8 cellular contexts compared by ENCODE assay signal in the genomic region with DNA sequence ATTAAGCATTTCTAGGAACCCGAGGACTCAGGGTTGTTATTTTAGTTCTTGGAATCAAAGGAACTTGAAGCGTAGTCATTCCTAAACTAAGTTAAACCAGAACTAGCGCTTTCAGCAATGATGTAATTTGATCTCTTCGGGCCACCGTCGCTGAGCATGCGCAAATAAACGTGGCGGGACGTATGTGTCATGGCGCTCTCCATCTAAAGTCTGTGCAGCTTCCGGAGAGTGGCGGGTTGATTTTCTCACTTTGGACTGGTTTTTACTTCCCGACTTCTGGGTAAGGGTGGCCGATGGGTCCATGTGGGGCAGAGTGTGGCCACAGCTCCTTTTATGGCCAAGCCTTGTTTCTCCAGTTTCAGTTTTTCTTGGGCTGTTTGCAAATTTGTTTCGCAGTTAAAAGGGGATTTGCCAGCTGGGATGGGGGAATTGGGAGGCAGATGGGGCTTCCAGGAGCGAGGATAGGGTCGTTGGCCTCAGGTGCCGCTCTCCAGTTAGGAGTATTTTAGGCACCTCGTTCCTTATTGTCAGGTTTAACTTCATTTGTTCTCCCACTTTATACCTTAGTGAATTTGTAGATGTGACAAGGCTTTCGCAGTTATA. TPM values are rescaled to one million over a fixed set of nuclear protein-coding genes. Genes with fewer than 3 reads are reported as not detected.
DNase-seq lines count a peak whose midpoint lies in the region; ATAC-seq and TF ChIP-seq lines count a peak whose summit lies in the region.

Gene CDKAL1, plus strand, starts transcription at position 163 of the 603 bp plus-strand sequence. CDS start 11,894 bp downstream, outside the sequence.

- no peaks in the 10 kb centered on the region for H3K27me3 ChIP-seq in BJ (ENCODE audit: control insufficient read depth, insufficient read depth, low read length)

- peaks cover 17% of the 10 kb centered on the region for H3K36me3 Mint-ChIP-seq in activated CD4-positive, alpha-beta T cell treated with anti-CD3 and anti-CD28 coated beads, Interleukin-2, amount 10 ng/mL, durations not matched to agents 24 days and 14 days (ENCODE audit: low read depth)
- H3K36me3 Mint-ChIP-seq in dendritic cell treated with granulocyte-macrophage colony-stimulating factor and Interleukin-4, amounts not matched to agents 40 ng/mL and 50 ng/mL, for 4 days (ENCODE audit: low read depth): peaks cover 37% of the 10 kb centered on the region

- POLR2A ChIA-PET in BJ (lab: Charles Lee): no interaction called here

- peaks cover 36% of the 10 kb centered on the region for H3K4me1 Mint-ChIP-seq in activated CD4-positive, alpha-beta T cell treated with anti-CD3 and anti-CD28 coated beads, Interleukin-2, amount 10 ng/mL, durations not matched to agents 24 days and 14 days
- H3K4me1 Mint-ChIP-seq in dendritic cell treated with granulocyte-macrophage colony-stimulating factor and Interleukin-4, amounts not matched to agents 40 ng/mL and 50 ng/mL, for 4 days (ENCODE audit: low read depth): peaks cover 36% of the 10 kb centered on the region

- H3K27me3 Mint-ChIP-seq in activated CD4-positive, alpha-beta T cell treated with anti-CD3 and anti-CD28 coated beads, Interleukin-2, amount 10 ng/mL, durations not matched to agents 24 days and 14 days: peaks cover 2% of the 10 kb centered on the region
- no peaks in the 10 kb centered on the region for H3K27me3 Mint-ChIP-seq in dendritic cell treated with granulocyte-macrophage colony-stimulating factor and Interleukin-4, amounts not matched to agents 40 ng/mL and 50 ng/mL, for 4 days

- H3K27ac Mint-ChIP-seq in activated CD4-positive, alpha-beta T cell treated with anti-CD3 and anti-CD28 coated beads, Interleukin-2, amount 10 ng/mL, durations not matched to agents 24 days and 14 days: peak within 1 kb of the TSS; percentile 95
- peak within 1 kb of the TSS; percentile 94 for H3K27ac Mint-ChIP-seq in dendritic cell treated with granulocyte-macrophage colony-stimulating factor and Interleukin-4, amounts not matched to agents 40 ng/mL and 50 ng/mL, for 4 days

- H3K4me3 Mint-ChIP-seq in activated CD4-positive, alpha-beta T cell treated with anti-CD3 and anti-CD28 coated beads, Interleukin-2, amount 10 ng/mL, durations not matched to agents 24 days and 14 days: peak within 1 kb of the TSS; percentile 96
- H3K4me3 Mint-ChIP-seq in dendritic cell treated with granulocyte-macrophage colony-stimulating factor and Interleukin-4, amounts not matched to agents 40 ng/mL and 50 ng/mL, for 4 days: peak within 1 kb of the TSS; percentile 92

- peak within 1 kb of the TSS; percentile 53 for H3K4me3 ChIP-seq in BJ (ENCODE audit: low read depth, low read length)

- H3K36me3 ChIP-seq in BJ (ENCODE audit: control insufficient read depth, insufficient read depth, low read length): no peaks in the 10 kb centered on the region; the same call in 1 of the 2 replicates

- H3K9me3 Mint-ChIP-seq in activated CD4-positive, alpha-beta T cell treated with anti-CD3 and anti-CD28 coated beads, Interleukin-2, amount 10 ng/mL, durations not matched to agents 24 days and 14 days: no peaks in the 10 kb centered on the region
- H3K9me3 Mint-ChIP-seq in dendritic cell treated with granulocyte-macrophage colony-stimulating factor and Interleukin-4, amounts not matched to agents 40 ng/mL and 50 ng/mL, for 4 days: no peaks in the 10 kb centered on the region

- TF ChIP-seq CTCF in BJ (IDR thresholded peaks at IDR 0.05; ENCODE audit: insufficient read depth, low read depth, low read length): no peak

- peak; percentile 75 for DNase-seq in BJ (ENCODE audit: low read depth)
- peak; percentile 91 for DNase-seq in NCI-H526 treated with DMSO at 0.1 percent for 48 hours (lab: John Stamatoyannopoulos, UW)
- peak; percentile 97 for DNase-seq in activated CD4-positive, alpha-beta T cell treated with anti-CD3 and anti-CD28 coated beads, Interleukin-2, amount 10 ng/mL, durations not matched to agents 24 days and 14 days
- DNase-seq in left lobe of liver (ENCODE audit: low spot score): peak; percentile 93
- DNase-seq in stimulated activated CD4-positive, alpha-beta T cell treated with anti-CD3 and anti-CD28 coated beads, Interleukin-2, amount 100 ng/mL, for 4 hours (ENCODE audit: low read depth): peak; percentile 80

- ATAC-seq in GM19324 (IDR thresholded peaks at IDR 0.05; ENCODE audit: low FRiP score, unreplicated experiment) (peak; percentile 76), HG03469 (IDR thresholded peaks at IDR 0.05; ENCODE audit: unreplicated experiment) (peak; percentile 78), left lobe of liver (peak; percentile 98)

- intact Hi-C loops in activated CD4-positive, alpha-beta T cell treated with anti-CD3 and anti-CD28 coated beads, Interleukin-2, amount 10 ng/mL, durations not matched to agents 24 days and 14 days (cut with micrococcal nuclease): loop anchor here (1.0 to 2.0 kb wide), 4 partner anchors 9 to 904 kb away; partner anchors contain the start of gene E2F3
- intact Hi-C loops in dendritic cell treated with granulocyte-macrophage colony-stimulating factor and Interleukin-4, amounts not matched to agents 40 ng/mL and 50 ng/mL, for 4 days (cut with micrococcal nuclease): loop anchor here (2.0 to 10.0 kb wide), 2 partner anchors 132 to 320 kb away; partner anchors contain the start of gene MBOAT1

- CTCF ChIA-PET in BJ (lab: Yijun Ruan, JAX): interaction anchor here (1.2 kb wide), 1 partner anchor 244 kb away, joined by 4 read pairs; no protein-coding TSS in a partner anchor

RNA-seq across cellular contexts. Expression of gene CDKAL1, which starts in this region (rescaled TPM):
- 3.8 and 6.5 TPM in 2 replicates for polyA plus RNA-seq in BJ (2011; rRNA removed)
- polyA minus RNA-seq in BJ (2011; rRNA and poly(A)+ RNA removed): 5.5 and 10.5 TPM in 2 replicates
- total RNA-seq in activated CD4-positive, alpha-beta T cell treated with anti-CD3 and anti-CD28 coated beads, Interleukin-2, amount 10 ng/mL, durations not matched to agents 24 days and 14 days: 28.5 and 29.1 TPM in 2 replicates
- 5.1 TPM for total RNA-seq in left lobe of liver

Comparison
In these comparisons a context has a peak if more than half of its experiments do, and no peak if none do; other contexts are left out.
1. Peak in every context shown above with its lines: DNase-seq, ATAC-seq and H3K4me3 ChIP-seq.